13 cellular contexts compared by ENCODE assay signal in the genomic region with DNA sequence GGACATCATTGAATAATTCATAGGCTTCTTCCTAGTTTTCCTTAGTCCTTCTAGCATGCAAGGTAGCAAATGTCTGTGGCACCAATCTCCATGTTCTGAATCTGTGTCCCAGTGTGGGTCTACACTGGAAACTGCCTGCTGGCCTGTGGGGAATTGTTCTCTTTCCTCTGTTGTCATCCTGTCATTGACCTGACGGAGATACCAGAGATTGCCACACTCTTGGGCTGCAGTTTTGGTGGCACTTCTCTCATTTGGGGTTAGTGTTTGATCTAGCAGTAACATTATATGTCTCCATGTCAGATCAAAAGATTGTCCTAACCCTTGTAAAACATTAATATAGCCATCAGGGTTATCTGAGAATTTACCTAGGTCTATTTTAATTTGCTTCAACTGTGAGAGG. TPM values are rescaled to one million over a fixed set of nuclear protein-coding genes. Genes with fewer than 3 reads are reported as not detected.
DNase-seq lines count a peak whose midpoint lies in the region; ATAC-seq, FAIRE-seq and TF ChIP-seq lines count a peak whose summit lies in the region.
"Not testable (repeated sequence)": the region's sequence is repeated elsewhere in the genome, so short reads cannot be mapped to it uniquely, and the experiment has no call there.
"Had no signal": no experiment of that assay in that cellular context is flagged by ENCODE, and none has a peak within 500 bp of the region (broad histone marks: within the 10 kb centered on the region; RNA-seq: fewer than 3 reads in every experiment).

No MANE protein-coding gene starts in this region.

- H3K9me1 ChIP-seq in IMR-90 (ENCODE audit: insufficient read depth, low read length) = not testable (repeated sequence)

- H3K4ac ChIP-seq in IMR-90 (ENCODE audit: low read depth, low read length) = peak overlapping the region; percentile 51; the same call in 1 of the 2 replicates
- H3K4ac ChIP-seq in mesendoderm (ENCODE audit: low read depth, low read length) = not testable (repeated sequence)

- peak overlapping the region; percentile 40; the same call in 1 of the 2 replicates for H2BK120ac ChIP-seq in IMR-90 (ENCODE audit: low read depth, low read length)
- not testable (repeated sequence) for H2BK120ac ChIP-seq in mesendoderm (ENCODE audit: low read depth, low read length)

- TF ChIP-seq RAD21 in A549 (conservative IDR thresholded peaks at IDR 0.05 in 1 of 2, IDR thresholded peaks at IDR 0.05 in 1 of 2); IMR-90 (IDR thresholded peaks at IDR 0.05; ENCODE audit: low read length); liver (IDR thresholded peaks at IDR 0.05): not testable (repeated sequence)

- in situ Hi-C loops in IMR-90 (cut with MboI; ENCODE audit: low sequenced_read_pairs) = not testable (repeated sequence)

- peak overlapping the region; percentile 26 for H3K27ac Mint-ChIP-seq in progenitor cell of endocrine pancreas

- H3K56ac ChIP-seq in IMR-90 (ENCODE audit: extremely low read depth, insufficient read depth, low read length); mesendoderm (ENCODE audit: low read length): not testable (repeated sequence)

- not testable (repeated sequence) for H2BK5ac ChIP-seq in IMR-90 (ENCODE audit: low read depth, low read length, poor library complexity, severe bottlenecking)
- H2BK5ac ChIP-seq in mesendoderm (ENCODE audit: low read length) = peak overlapping the region; percentile 12

- peaks cover 29% of the 10 kb centered on the region for H3K4me1 Mint-ChIP-seq in progenitor cell of endocrine pancreas (ENCODE audit: low read depth)

- H4K8ac ChIP-seq in IMR-90 (ENCODE audit: low read depth in 2 of 2, low read length in 2 of 2) = 0 out of 4 replicates have a peak overlapping the region, but pooled peaks of 1 of the 2 experiments have one; percentile 27
- H4K8ac ChIP-seq in mesendoderm (ENCODE audit: low read depth, low read length) = not testable (repeated sequence)

- H3K4me2 ChIP-seq in A549 = peak overlapping the region; percentile 54
- H3K4me2 ChIP-seq in IMR-90 (ENCODE audit: low read depth, low read length); mesendoderm (ENCODE audit: low read length): not testable (repeated sequence)

- H3K36me3 Mint-ChIP-seq in progenitor cell of endocrine pancreas (ENCODE audit: insufficient read depth) = not testable (repeated sequence)

- CTCF ChIA-PET in A549 (lab: Yijun Ruan, JAX); IMR-90 (lab: Yijun Ruan, JAX): not testable (repeated sequence)

- H4K91ac ChIP-seq in IMR-90 (ENCODE audit: insufficient read depth, low read depth, low read length) = not testable (repeated sequence)

- H3K9me3 Mint-ChIP-seq in progenitor cell of endocrine pancreas (ENCODE audit: low read depth) = not testable (repeated sequence)

- H3K4me3 Mint-ChIP-seq in progenitor cell of endocrine pancreas (ENCODE audit: low read depth) = not testable (repeated sequence)

- not testable (repeated sequence) for ATAC-seq in A549; IMR-90 (ENCODE audit: low read depth); upper lobe of left lung (ENCODE audit: low FRiP score in 2 of 2)

- H3K27me3 ChIP-seq in IMR-90 (ENCODE audit: control insufficient read depth, insufficient read depth, low read length); esophagus squamous epithelium; liver (ENCODE audit: control insufficient read depth in 4 of 4, insufficient read depth in 4 of 4, low read length in 3 of 4); mesendoderm (ENCODE audit: insufficient read depth, low read length, poor library complexity); upper lobe of left lung: not testable (repeated sequence)

- not testable (repeated sequence) for H3K4me3 ChIP-seq in A549; IMR-90 (ENCODE audit: insufficient read depth, low read depth, low read length); esophagus squamous epithelium; liver (ENCODE audit: low read depth in 1 of 3, low read length in 3 of 3); mesendoderm (ENCODE audit: low read length); upper lobe of left lung

- H3K9ac ChIP-seq in IMR-90 (ENCODE audit: low read depth, low read length); liver (ENCODE audit: low read depth in 1 of 2, low read length in 2 of 2); mesendoderm (ENCODE audit: low read length): not testable (repeated sequence)

- TF ChIP-seq POLR2A in A549 (IDR thresholded peaks at IDR 0.05; ENCODE audit: low read length); IMR-90 (IDR thresholded peaks at IDR 0.05; ENCODE audit: low read depth, low read length); esophagus squamous epithelium (IDR thresholded peaks at IDR 0.05); upper lobe of left lung (IDR thresholded peaks at IDR 0.05): not testable (repeated sequence)

- not testable (repeated sequence) for H2AFZ ChIP-seq in IMR-90 (replicated peaks; ENCODE audit: low read length, poor library complexity)

- not testable (repeated sequence) for TF ChIP-seq EP300 in A549 (IDR thresholded peaks at IDR 0.05); upper lobe of left lung (IDR thresholded peaks at IDR 0.05)

- H3K23ac ChIP-seq in IMR-90 (ENCODE audit: low read depth, low read length); mesendoderm (ENCODE audit: low read length): not testable (repeated sequence)

- dilution Hi-C loops in IMR-90 (cut with HindIII; ENCODE audit: low sequenced_read_pairs, unreplicated experiment) = not testable (repeated sequence)

- H3K79me2 ChIP-seq in mesendoderm (ENCODE audit: control insufficient read depth, insufficient read depth, low read length) = not testable (repeated sequence)

- BruUV-seq in IMR-90 (replicated peaks; lab: Mats Ljungman, UMichigan) = not testable (repeated sequence)

- 83% methylated on average over 1 of the region's 1 CpG for WGBS in A549 (ENCODE audit: missing lambda C conversion rate)
- WGBS in IMR-90 (ENCODE audit: extremely low coverage in 2 of 2, insufficient read length in 1 of 2), 2 experiments = no CpG with 5 or more reads among the region's 1 CpG
- 14 to 25% methylated on average over 1 of the region's 1 CpG for WGBS in esophagus squamous epithelium, 2 donors
- WGBS in liver = 27% methylated on average over 1 of the region's 1 CpG
- no CpG with 5 or more reads among the region's 1 CpG for WGBS in mesendoderm (ENCODE audit: extremely low coverage, insufficient coverage, low lambda C conversion rate)
- 59 to 67% methylated on average over 1 of the region's 1 CpG for WGBS in upper lobe of left lung, 2 donors

- H3K18ac ChIP-seq in IMR-90 (ENCODE audit: low read depth, low read length) = peak overlapping the region; percentile 63; the same call in 1 of the 2 replicates
- not testable (repeated sequence) for H3K18ac ChIP-seq in mesendoderm (ENCODE audit: low read length)

- not testable (repeated sequence) for H3K9me3 ChIP-seq in A549; IMR-90 (ENCODE audit: control insufficient read depth, insufficient read depth, low read length); esophagus squamous epithelium; liver (ENCODE audit: control insufficient read depth in 4 of 4, low read length in 3 of 4); upper lobe of left lung

- not testable (repeated sequence) for H3K79me1 ChIP-seq in IMR-90 (ENCODE audit: low read depth in 1 of 2, low read length in 2 of 2); mesendoderm (ENCODE audit: low read length)

- not testable (repeated sequence) for H3K27me3 Mint-ChIP-seq in progenitor cell of endocrine pancreas

- peak overlapping the region; percentile 31; the same call in 1 of the 3 replicates for H2BK15ac ChIP-seq in IMR-90 (ENCODE audit: low read depth, low read length)
- not testable (repeated sequence) for H2BK15ac ChIP-seq in mesendoderm (replicated peaks; ENCODE audit: low read depth)

- H2BK20ac ChIP-seq in IMR-90 (ENCODE audit: low read depth, low read length) = not testable (repeated sequence)

- H4K20me1 ChIP-seq in IMR-90 (ENCODE audit: insufficient read depth, low read length) = not testable (repeated sequence)

- intact Hi-C loops in IMR-90 (cut with micrococcal nuclease); esophagus squamous epithelium (cut with DNase I): not testable (repeated sequence)

- peak overlapping the region; percentile 39 to 62; a peak in 4 of 6 replicates for H3K27ac ChIP-seq in A549
- H3K27ac ChIP-seq in IMR-90 (ENCODE audit: insufficient read depth, low read length) = peak overlapping the region; percentile 48; the same call in 1 of the 2 replicates
- peak overlapping the region; percentile 60 for H3K27ac ChIP-seq in VCaP
- H3K27ac ChIP-seq in esophagus squamous epithelium = peak overlapping the region; percentile 39 to 79 (median 58)
- peak overlapping the region; percentile 72 to 78 for H3K27ac ChIP-seq in liver (ENCODE audit: low read depth in 1 of 2, low read length in 2 of 2)
- peak overlapping the region; percentile 62 for H3K27ac ChIP-seq in mesendoderm (ENCODE audit: low read depth, low read length)
- H3K27ac ChIP-seq in upper lobe of left lung = peak overlapping the region; percentile 8 to 73 (median 46)

- H2AK5ac ChIP-seq in IMR-90 (ENCODE audit: low read depth, low read length); mesendoderm (ENCODE audit: low read length): not testable (repeated sequence)

- POLR2A ChIA-PET in A549 (lab: Yijun Ruan, JAX); IMR-90 (lab: Charles Lee; ENCODE audit: unreplicated experiment): not testable (repeated sequence)

- H2AK9ac ChIP-seq in IMR-90 (replicated peaks; ENCODE audit: low read depth, low read length, poor library complexity) = not testable (repeated sequence)

- H3K36me3 ChIP-seq in IMR-90 (ENCODE audit: control insufficient read depth, insufficient read depth, low read length); esophagus squamous epithelium; liver (ENCODE audit: control insufficient read depth in 4 of 4, insufficient read depth in 3 of 4, low read depth in 1 of 4, low read length in 3 of 4); mesendoderm (ENCODE audit: control insufficient read depth, insufficient read depth, low read length); upper lobe of left lung: not testable (repeated sequence)

- FAIRE-seq in A549 (lab: Jason Lieb, UNC) = not testable (repeated sequence)

- not testable (repeated sequence) for H4K5ac ChIP-seq in IMR-90 (ENCODE audit: low read depth, low read length); mesendoderm (ENCODE audit: low read length)

- not testable (repeated sequence) for TF ChIP-seq CTCF in A549 (IDR thresholded peaks at IDR 0.05); IMR-90 (conservative IDR thresholded peaks at IDR 0.05; ENCODE audit: low read depth, low read length); VCaP (conservative IDR thresholded peaks at IDR 0.05); esophagus squamous epithelium (IDR thresholded peaks at IDR 0.05); liver (IDR thresholded peaks at IDR 0.05; ENCODE audit: low read depth, low read length, missing input control); progenitor cell of endocrine pancreas (IDR thresholded peaks at IDR 0.05; ENCODE audit: unreplicated experiment); upper lobe of left lung (IDR thresholded peaks at IDR 0.05)

- H3K4me1 ChIP-seq in A549 = peaks cover 24% of the 10 kb centered on the region
- H3K4me1 ChIP-seq in IMR-90 (ENCODE audit: control insufficient read depth, insufficient read depth, low read length); mesendoderm (ENCODE audit: control insufficient read depth, low read depth, low read length): not testable (repeated sequence)
- peaks cover 3 to 57% (median 33%) of the 10 kb centered on the region in 3 donors for H3K4me1 ChIP-seq in esophagus squamous epithelium
- peaks cover 0 to 17% (median 13%) of the 10 kb centered on the region in 4 donors for H3K4me1 ChIP-seq in liver (ENCODE audit: control insufficient read depth in 4 of 4, insufficient read depth in 4 of 4, low read length in 3 of 4)
- peaks cover 6 to 35% (median 10%) of the 10 kb centered on the region in 4 donors for H3K4me1 ChIP-seq in upper lobe of left lung

- H3K14ac ChIP-seq in IMR-90 (replicated peaks; ENCODE audit: low read depth, low read length) = not testable (repeated sequence)

- not testable (repeated sequence) for DNase-seq in A549 (ENCODE audit: low read depth in 1 of 2, low spot score in 1 of 2); IMR-90; esophagus squamous epithelium (lab: John Stamatoyannopoulos, UW); mesendoderm; progenitor cell of endocrine pancreas (ENCODE audit: low spot score, unreplicated experiment); upper lobe of left lung

RNA-seq across cellular contexts. Expression of gene GSTA3, which starts 9.3 kb away (rescaled TPM):
- polyA plus RNA-seq in A549 (2011; rRNA removed) (not detected in 2 replicates), A549 (2017; fragmentation: RNase III; extraction: RNeasy Plus Mini Kit Qiagen cat#74134 plus additional on column Dnase treatment) (not detected in 3 replicates), IMR-90 (2012; rRNA removed) (not detected in 2 replicates), liver (not detected)
- polyA plus RNA-seq in A549 (2012; cell fraction: cytosol; rRNA removed) = not detected in 2 replicates
- polyA plus RNA-seq in A549 (2012; cell fraction: nucleus; rRNA removed) = not detected in 2 replicates
- not detected in 2 replicates for polyA minus RNA-seq in A549 (2011; rRNA and poly(A)+ RNA removed)
- total RNA-seq in IMR-90 (2012; rRNA removed) (not detected in 2 replicates), esophagus squamous epithelium (not detected), liver (not detected), progenitor cell of endocrine pancreas (not detected in 2 replicates), upper lobe of left lung (1 to 10 TPM in 1 of 6 donors, under 1 TPM in 4, not detected in 1; 0.46 to 2.0 (median 0.57) TPM)
- polyA plus RNA-seq in IMR-90 (2012; cell fraction: cytosol; rRNA removed) = not detected in 2 replicates
- polyA plus RNA-seq in IMR-90 (2012; cell fraction: nucleus; rRNA removed; ENCODE audit: low replicate concordance) = not detected in 2 replicates
- polyA plus RNA-seq in mesendoderm (2013, experiment 1 of 2) = not detected
- not detected for polyA plus RNA-seq in mesendoderm (2013, experiment 2 of 2)
- total RNA-seq: A172; CD8-positive, alpha-beta T cell; GM23338; H7 had no signal
- polyA plus RNA-seq: CD14-positive monocyte, GM23338 had no signal
